In the genomic region with DNA sequence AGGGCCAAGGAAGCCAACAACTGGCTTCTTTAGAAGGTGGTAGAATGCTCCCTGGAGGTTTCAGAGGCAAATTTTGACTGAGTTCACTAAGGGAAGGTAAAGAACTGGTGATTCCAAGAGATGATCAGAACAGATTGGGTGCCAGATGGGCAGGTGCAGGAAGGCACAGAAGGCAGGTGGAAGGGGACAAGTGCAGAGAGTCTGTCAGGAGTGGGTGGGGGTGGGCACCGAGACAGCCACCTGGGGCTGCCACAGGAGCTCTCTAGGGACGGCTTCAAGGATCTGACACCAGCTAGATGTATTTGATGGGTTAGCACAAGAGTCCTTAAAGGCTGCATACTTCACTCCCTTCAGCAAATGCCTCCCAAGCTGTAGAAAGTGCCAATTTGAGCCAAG, we compare ENCODE assay signal across 27 cellular contexts.
DNase-seq lines count a peak whose midpoint lies in the region; ATAC-seq, FAIRE-seq and TF ChIP-seq lines count a peak whose summit lies in the region.
"Had no signal": no experiment of that assay in that cellular context is flagged by ENCODE, and none has a peak within 500 bp of the region (broad histone marks: within the 10 kb centered on the region; RNA-seq: fewer than 3 reads in every experiment).

No MANE protein-coding gene starts in this region.

- in situ Hi-C loops in HepG2 (cut with HindIII; ENCODE audit: extremely low pct_ligation_motif_present, low pct_unique_long_range_greater_than_20kb): no loop called here

- H3K9ac ChIP-seq in mucosa of rectum (ENCODE audit: low read depth in 1 of 2, low read length in 2 of 2) (no peak overlapping the region), HepG2 (ENCODE audit: insufficient read depth, low read depth, low read length) (no peak overlapping the region)

- no peak overlapping the region for H3K4me3 ChIP-seq in mucosa of rectum (ENCODE audit: low read length in 2 of 2)
- H3K4me3 ChIP-seq in HepG2 (replicated peaks in 1 of 3; ENCODE audit: insufficient read depth in 1 of 3, low read depth in 2 of 3, low read length in 3 of 3): no peak overlapping the region
- H3K4me3 ChIP-seq: body of pancreas, esophagus squamous epithelium, gastrocnemius medialis, left ventricle myocardium inferior, upper lobe of left lung had no signal

- peak; percentile 13 for DNase-seq in DMS 273 (lab: John Stamatoyannopoulos, UW; ENCODE audit: unreplicated experiment)
- DNase-seq in DMS 273 treated with DMSO at 0.1 percent for 48 hours (lab: John Stamatoyannopoulos, UW): no peak
- peak; percentile 68 to 76 for DNase-seq in NCI-H187 (lab: John Stamatoyannopoulos, UW)
- peak; percentile 38 for DNase-seq in NCI-H69 (lab: John Stamatoyannopoulos, UW)
- no peak for DNase-seq in foreskin keratinocyte
- DNase-seq in HepG2 (ENCODE audit: low spot score): no peak
- no peak for DNase-seq in NCI-H128 (lab: John Stamatoyannopoulos, UW; ENCODE audit: unreplicated experiment)
- DNase-seq: activated CD4-positive, alpha-beta T cell treated with anti-CD3 and anti-CD28 coated beads, Interleukin-2, amount 50 U/mL, for 48 hours; activated CD4-positive, CD25-positive, alpha-beta regulatory T cell; activated CD8-positive, alpha-beta memory T cell treated with anti-CD3 and anti-CD28 coated beads, Interleukin-2, amount 50 U/mL, for 4 hours; activated effector memory CD4-positive, alpha-beta T cell treated with Interleukin-2 at 50 U/mL for 16 hours; body of pancreas; CD8-positive, alpha-beta T cell; esophagus squamous epithelium; gastrocnemius medialis; hypothalamus; Kasumi-1; left ventricle myocardium inferior; naive thymus-derived CD4-positive, alpha-beta T cell; NCI-H2227 treated with DMSO at 0.1 percent for 48 hours; SHP77 treated with DMSO at 0.1 percent for 48 hours; stimulated activated naive CD8-positive, alpha-beta T cell treated with anti-CD3 and anti-CD28 coated beads, Interleukin-15, amount 100 ng/mL, for 72 hours had no signal

- 0% methylated on average over 2 of the region's 2 CpGs for WGBS in HepG2 (ENCODE audit: low lambda C conversion rate)

- H3K4me1 ChIP-seq in mucosa of rectum (ENCODE audit: control insufficient read depth in 2 of 2, insufficient read depth in 2 of 2, low read length in 2 of 2) (peaks cover 29 to 35% of the 10 kb centered on the region in 2 donors), foreskin keratinocyte (no peaks in the 10 kb centered on the region), HepG2 (ENCODE audit: insufficient read depth, low read length) (no peaks in the 10 kb centered on the region)
- H3K4me1 ChIP-seq: body of pancreas, esophagus squamous epithelium, gastrocnemius medialis, left ventricle myocardium inferior, upper lobe of left lung had no signal

- ATAC-seq in foreskin keratinocyte (no peak), HepG2 (no peak)
- ATAC-seq: body of pancreas; CD8-positive, alpha-beta T cell; gastrocnemius medialis; naive thymus-derived CD4-positive, alpha-beta T cell; stimulated activated naive CD8-positive, alpha-beta T cell treated with anti-CD3 and anti-CD28 coated beads, Interleukin-15, amount 100 ng/mL, for 72 hours had no signal

- FAIRE-seq in HepG2 (lab: Jason Lieb, UNC): no peak
- FAIRE-seq: GM12891 had no signal

- TF ChIP-seq RAD21 in HepG2 (CRISPR knock-in tag; IDR thresholded peaks at IDR 0.05): no peak

- intact Hi-C loops in HepG2 (cut with micrococcal nuclease; ENCODE audit: unreplicated experiment): no loop called here

- H3K79me2 ChIP-seq in HepG2 (ENCODE audit: insufficient read depth, low read length): no peaks in the 10 kb centered on the region

- H3K27me3 ChIP-seq in mucosa of rectum (ENCODE audit: control insufficient read depth in 2 of 2, insufficient read depth in 2 of 2, low read length in 2 of 2) (no peaks in the 10 kb centered on the region), foreskin keratinocyte (no peaks in the 10 kb centered on the region), HepG2 (ENCODE audit: control insufficient read depth in 1 of 2, insufficient read depth in 2 of 2, low read length in 2 of 2) (no peaks in the 10 kb centered on the region)
- H3K27me3 ChIP-seq: body of pancreas, esophagus squamous epithelium, gastrocnemius medialis, upper lobe of left lung had no signal

- TF ChIP-seq POLR2A in HepG2 (IDR thresholded peaks at IDR 0.05; ENCODE audit: insufficient read depth in 1 of 2, low read depth in 2 of 2, low read length in 2 of 2): no peak

- no peaks in the 10 kb centered on the region for H4K20me1 ChIP-seq in HepG2 (ENCODE audit: insufficient read depth, low read length)

- H3K4me2 ChIP-seq in HepG2 (ENCODE audit: low read depth, low read length): no peak overlapping the region

- H2AFZ ChIP-seq in HepG2 (ENCODE audit: low read length): no peak overlapping the region

- H3K9me3 ChIP-seq in mucosa of rectum (ENCODE audit: control insufficient read depth in 2 of 2, low read length in 2 of 2) (no peaks in the 10 kb centered on the region), HepG2 (ENCODE audit: low read length) (no peaks in the 10 kb centered on the region)
- H3K9me3 ChIP-seq: body of pancreas, esophagus squamous epithelium, gastrocnemius medialis, left ventricle myocardium inferior, upper lobe of left lung had no signal

- H3K36me3 ChIP-seq in mucosa of rectum (ENCODE audit: control insufficient read depth in 2 of 2, insufficient read depth in 2 of 2, low read length in 2 of 2) (peaks cover 32 to 50% of the 10 kb centered on the region in 2 donors), HepG2 (replicated peaks in 1 of 2; ENCODE audit: control insufficient read depth in 1 of 2, insufficient read depth in 2 of 2, low read length in 2 of 2) (no peaks in the 10 kb centered on the region)
- H3K36me3 ChIP-seq: esophagus squamous epithelium, gastrocnemius medialis, left ventricle myocardium inferior, upper lobe of left lung had no signal

- TF ChIP-seq EP300 in HepG2 (IDR thresholded peaks at IDR 0.05; ENCODE audit: low read depth in 2 of 2, low read length in 2 of 2): no peak
- TF ChIP-seq EP300 in HepG2 (CRISPR knock-in tag; IDR thresholded peaks at IDR 0.05; ENCODE audit: borderline replicate concordance): no peak

- POLR2A ChIA-PET in HepG2 (lab: Yijun Ruan, JAX): no interaction called here

- H3K27ac ChIP-seq in mucosa of rectum (ENCODE audit: low read depth in 2 of 2, low read length in 2 of 2) (peak overlapping the region; percentile 64 to 68), foreskin keratinocyte (no peak overlapping the region), HepG2 (ENCODE audit: extremely low read length, insufficient read depth, low read length) (no peak overlapping the region)
- H3K27ac ChIP-seq: 22Rv1, body of pancreas, esophagus squamous epithelium, gastrocnemius medialis, HL-60, left ventricle myocardium inferior, upper lobe of left lung had no signal

- CTCF ChIA-PET in HepG2 (lab: Yijun Ruan, JAX; ENCODE audit: low intra/inter-chr PET ratio, low total read pairs): no interaction called here

- BruUV-seq in HepG2 (replicated peaks; lab: Mats Ljungman, UMichigan): no TSS peak

- TF ChIP-seq CTCF in foreskin keratinocyte (conservative IDR thresholded peaks at IDR 0.05) (no peak), HepG2 (CRISPR knock-in tag; IDR thresholded peaks at IDR 0.05) (no peak)

TF ChIP-seq in HepG2, 621 proteins besides CTCF, POLR2A, EP300 and RAD21 (continues in another document):
- no peak for TF ChIP-seq JARID2 (CRISPR knock-in tag; IDR thresholded peaks at IDR 0.05; ENCODE audit: insufficient replicate concordance)
- TF ChIP-seq SMC3 (IDR thresholded peaks at IDR 0.05; ENCODE audit: low read length): no peak
- TF ChIP-seq KLF13 (CRISPR knock-in tag; IDR thresholded peaks at IDR 0.05): no peak
- TF ChIP-seq FOXP1 (IDR thresholded peaks at IDR 0.05): no peak
- TF ChIP-seq FOXP1 (CRISPR knock-in tag; IDR thresholded peaks at IDR 0.05): no peak
- no peak for TF ChIP-seq ZNF546 (CRISPR knock-in tag; conservative IDR thresholded peaks at IDR 0.05)
- TF ChIP-seq NFKBIZ (CRISPR knock-in tag; IDR thresholded peaks at IDR 0.05): no peak
- TF ChIP-seq, protein P1, sequence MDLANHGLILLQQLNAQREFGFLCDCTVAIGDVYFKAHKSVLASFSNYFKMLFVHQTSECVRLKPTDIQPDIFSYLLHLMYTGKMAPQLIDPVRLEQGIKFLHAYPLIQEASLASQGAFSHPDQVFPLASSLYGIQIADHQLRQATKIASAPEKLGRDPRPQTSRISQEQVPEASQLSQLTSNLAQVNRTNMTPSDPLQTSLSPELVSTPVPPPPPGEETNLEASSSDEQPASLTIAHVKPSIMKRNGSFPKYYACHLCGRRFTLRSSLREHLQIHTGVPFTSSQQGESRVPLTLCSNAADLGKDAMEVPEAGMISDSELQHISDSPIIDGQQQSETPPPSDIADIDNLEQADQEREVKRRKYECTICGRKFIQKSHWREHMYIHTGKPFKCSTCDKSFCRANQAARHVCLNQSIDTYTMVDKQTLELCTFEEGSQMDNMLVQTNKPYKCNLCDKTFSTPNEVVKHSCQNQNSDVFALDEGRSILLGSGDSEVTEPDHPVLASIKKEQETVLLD (CRISPR knock-in tag; IDR thresholded peaks at IDR 0.05; ENCODE audit: low read depth): no peak
- no peak for TF ChIP-seq FOSL1 (CRISPR knock-in tag; IDR thresholded peaks at IDR 0.05; ENCODE audit: borderline replicate concordance)
- TF ChIP-seq, protein P2, sequence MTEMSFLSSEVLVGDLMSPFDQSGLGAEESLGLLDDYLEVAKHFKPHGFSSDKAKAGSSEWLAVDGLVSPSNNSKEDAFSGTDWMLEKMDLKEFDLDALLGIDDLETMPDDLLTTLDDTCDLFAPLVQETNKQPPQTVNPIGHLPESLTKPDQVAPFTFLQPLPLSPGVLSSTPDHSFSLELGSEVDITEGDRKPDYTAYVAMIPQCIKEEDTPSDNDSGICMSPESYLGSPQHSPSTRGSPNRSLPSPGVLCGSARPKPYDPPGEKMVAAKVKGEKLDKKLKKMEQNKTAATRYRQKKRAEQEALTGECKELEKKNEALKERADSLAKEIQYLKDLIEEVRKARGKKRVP (CRISPR knock-in tag; IDR thresholded peaks at IDR 0.05): no peak
- no peak for TF ChIP-seq CCDC6 (CRISPR knock-in tag; IDR thresholded peaks at IDR 0.05)
- TF ChIP-seq HNRNPH1 (optimal IDR thresholded peaks at IDR 0.05; ENCODE audit: low read depth, low read length): no peak
- TF ChIP-seq ZNF768 (CRISPR knock-in tag; IDR thresholded peaks at IDR 0.05): no peak
- TF ChIP-seq SOX13 (IDR thresholded peaks at IDR 0.05): no peak
- no peak for TF ChIP-seq SOX13 (CRISPR knock-in tag; conservative IDR thresholded peaks at IDR 0.05 in 1 of 2, IDR thresholded peaks at IDR 0.05 in 1 of 2)
- no peak for TF ChIP-seq ATF7 (IDR thresholded peaks at IDR 0.05)
- TF ChIP-seq ATF7 (CRISPR knock-in tag; IDR thresholded peaks at IDR 0.05): no peak
- no peak for TF ChIP-seq SRSF1 (optimal IDR thresholded peaks at IDR 0.05; ENCODE audit: low read depth, low read length)

Comparison
In these comparisons a context has a peak if more than half of its experiments do, and no peak if none do; other contexts are left out.
1. DNase-seq: peak in DMS 273 (single experiment), NCI-H187 (2 of 2) and NCI-H69 (single experiment); none in DMS 273 treated with DMSO at 0.1 percent for 48 hours (single experiment), foreskin keratinocyte (0 of 2), HepG2 (single experiment) and NCI-H128 (single experiment).
2. H3K27ac ChIP-seq: peak in mucosa of rectum (2 of 2); none in foreskin keratinocyte (single experiment) and HepG2 (single experiment).